ENCODE assay signal across 18 cellular contexts in genomic region chr12:126534495-126534894, GRCh38.
"Had no signal": no experiment of that assay in that cellular context is flagged by ENCODE, and none has a peak within 500 bp of the region (broad histone marks: within the 10 kb centered on the region; RNA-seq: fewer than 3 reads in every experiment).

No MANE protein-coding gene starts in this region.

- H3K4me1 ChIP-seq: adrenal gland, suprapubic skin had no signal

- H3K4me2 ChIP-seq: smooth muscle cell had no signal

- H3K27ac ChIP-seq: adrenal gland, cardiac muscle cell, dorsolateral prefrontal cortex, suprapubic skin had no signal

- H3K36me3 ChIP-seq: adrenal gland, cardiac muscle cell, suprapubic skin had no signal

- H3K4me3 ChIP-seq: adrenal gland, cardiac muscle cell, dorsolateral prefrontal cortex, smooth muscle cell, suprapubic skin had no signal

- H3K27me3 ChIP-seq: adrenal gland, cardiac muscle cell, suprapubic skin had no signal

- H3K9me3 ChIP-seq: adrenal gland, suprapubic skin had no signal

- ATAC-seq: activated CD4-positive, alpha-beta T cell treated with anti-CD3 and anti-CD28 coated beads for 36 hours; activated T-cell treated with anti-CD3 and anti-CD28 coated beads, Interleukin-2, amount 50 U/mL, for 4 hours; right cardiac atrium; stimulated activated naive CD8-positive, alpha-beta T cell treated with anti-CD3 and anti-CD28 coated beads, Interleukin-15, Interleukin-2, amounts not matched to agents 100 U/mL and 50 U/mL, for 24 hours had no signal

- DNase-seq: activated CD4-positive, alpha-beta memory T cell treated with anti-CD3 and anti-CD28 coated beads, Interleukin-2, amount 10 ng/mL, durations not matched to agents 7 days and 5 days; activated CD4-positive, alpha-beta T cell treated with anti-CD3 and anti-CD28 coated beads for 36 hours; activated effector memory CD4-positive, alpha-beta T cell treated with anti-CD3 and anti-CD28 coated beads, Interleukin-2, amount 50 U/mL, for 16 hours; activated T-cell treated with anti-CD3 and anti-CD28 coated beads, Interleukin-2, amount 50 U/mL, for 4 hours; adrenal gland; dorsolateral prefrontal cortex; erythroblast; foreskin fibroblast; glutamatergic neuron; kidney glomerular epithelial cell; nephron progenitor cell; right cardiac atrium; stimulated activated naive CD8-positive, alpha-beta T cell treated with anti-CD3 and anti-CD28 coated beads, Interleukin-15, Interleukin-2, amounts not matched to agents 100 U/mL and 50 U/mL, for 24 hours; T-helper 2 cell; trophoblast cell had no signal
